In genomic region chr10:100186813-100187212, GRCh38 we compare ENCODE assay signal across 8 cellular contexts. TPM values are rescaled to one million over a fixed set of nuclear protein-coding genes. Genes with fewer than 3 reads are reported as not detected.
DNase-seq lines count a peak whose midpoint lies in the region; ATAC-seq lines count a peak whose summit lies in the region.

No MANE protein-coding gene starts in this region.

- peak; percentile 2 for DNase-seq in Daoy (ENCODE audit: low read depth)
- DNase-seq in NAMALWA (ENCODE audit: low spot score): peak; percentile 45
- peak; percentile 32 for DNase-seq in activated naive CD4-positive, alpha-beta T cell treated with Interleukin-2 at 50 U/mL for 16 hours
- DNase-seq in stimulated activated CD4-positive, alpha-beta T cell treated with anti-CD3 and anti-CD28 coated beads, Interleukin-4, amount 100 ng/mL, for 4 hours: peak; percentile 10 to 13
- DNase-seq in cerebellar cortex (ENCODE audit: low spot score): no peak
- no peak for DNase-seq in A172 (ENCODE audit: low spot score)

- H3K4me3 ChIP-seq in iPS-15b (ENCODE audit: low read depth, low read length): peak overlapping the region; percentile 78

- no peaks in the 10 kb centered on the region for H3K4me1 ChIP-seq in iPS-15b (ENCODE audit: control insufficient read depth, insufficient read depth, low read length)

- no peaks in the 10 kb centered on the region for H3K36me3 ChIP-seq in iPS-15b (ENCODE audit: control insufficient read depth, insufficient read depth, low read length)

- ATAC-seq in GM19023 (IDR thresholded peaks at IDR 0.05; ENCODE audit: unreplicated experiment): no peak

- H3K27me3 ChIP-seq in iPS-15b (ENCODE audit: control insufficient read depth, insufficient read depth, low read length): no peaks in the 10 kb centered on the region

- no peak overlapping the region for H3K9ac ChIP-seq in iPS-15b (ENCODE audit: low read depth, low read length)

- H3K9me3 ChIP-seq in iPS-15b (ENCODE audit: control insufficient read depth, insufficient read depth, low read length): no peaks in the 10 kb centered on the region

RNA-seq across cellular contexts. Expression of gene ERLIN1, which starts 1.0 kb away (rescaled TPM):
- total RNA-seq in Daoy (2014; rRNA removed; shearing (Covaris generic)): 24.5 and 28.5 TPM in 2 replicates
- 63.0 and 72.1 TPM in 2 replicates for total RNA-seq in A172 (2014; rRNA removed; shearing (Covaris generic))

RNA-seq across cellular contexts. Expression of gene CHUK, which starts 42.6 kb away (rescaled TPM):
- total RNA-seq in Daoy (2014; rRNA removed; shearing (Covaris generic)): 36.6 and 39.0 TPM in 2 replicates
- 44.8 and 51.1 TPM in 2 replicates for total RNA-seq in A172 (2014; rRNA removed; shearing (Covaris generic))

Comparison
In these comparisons a context has a peak if more than half of its experiments do, and no peak if none do; other contexts are left out.
1. DNase-seq: peak in Daoy (single experiment), NAMALWA (single experiment), activated naive CD4-positive, alpha-beta T cell treated with Interleukin-2 at 50 U/mL for 16 hours (single experiment) and stimulated activated CD4-positive, alpha-beta T cell treated with anti-CD3 and anti-CD28 coated beads, Interleukin-4, amount 100 ng/mL, for 4 hours (2 of 2); none in cerebellar cortex (single experiment) and A172 (single experiment).